ENCODE assay signal across 10 cellular contexts in the genomic region with DNA sequence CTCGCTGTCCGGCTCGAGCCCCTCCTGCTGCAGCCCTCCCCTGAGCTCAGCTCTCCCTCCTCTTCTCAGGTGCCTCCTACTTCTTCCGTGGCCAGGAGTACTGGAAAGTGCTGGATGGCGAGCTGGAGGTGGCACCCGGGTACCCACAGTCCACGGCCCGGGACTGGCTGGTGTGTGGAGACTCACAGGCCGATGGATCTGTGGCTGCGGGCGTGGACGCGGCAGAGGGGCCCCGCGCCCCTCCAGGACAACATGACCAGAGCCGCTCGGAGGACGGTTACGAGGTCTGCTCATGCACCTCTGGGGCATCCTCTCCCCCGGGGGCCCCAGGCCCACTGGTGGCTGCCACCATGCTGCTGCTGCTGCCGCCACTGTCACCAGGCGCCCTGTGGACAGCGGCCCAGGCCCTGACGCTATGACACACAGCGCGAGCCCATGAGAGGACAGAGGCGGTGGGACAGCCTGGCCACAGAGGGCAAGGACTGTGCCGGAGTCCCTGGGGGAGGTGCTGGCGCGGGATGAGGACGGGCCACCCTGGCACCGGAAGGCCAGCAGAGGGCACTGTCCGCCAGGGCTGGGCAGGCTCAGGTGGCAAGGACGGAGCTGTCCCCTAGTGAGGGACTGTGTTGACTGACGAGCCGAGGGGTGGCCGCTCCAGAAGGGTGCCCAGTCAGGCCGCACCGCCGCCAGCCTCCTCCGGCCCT. TPM values are rescaled to one million over a fixed set of nuclear protein-coding genes. Genes with fewer than 3 reads are reported as not detected.
A peak's percentile ranks its signal among the peaks of the same experiment; 100 is the strongest.
DNase-seq lines count a peak whose midpoint lies in the region; ATAC-seq and TF ChIP-seq lines count a peak whose summit lies in the region.
"Had no signal": no experiment of that assay in that cellular context is flagged by ENCODE, and none has a peak within 500 bp of the region (broad histone marks: within the 10 kb centered on the region; RNA-seq: fewer than 3 reads in every experiment).

No MANE protein-coding gene starts in this region.

- no peaks in the 10 kb centered on the region for H3K36me3 Mint-ChIP-seq in activated T-cell treated with anti-CD3 and anti-CD28 coated beads, Interleukin-2, amount 50 U/mL, for 72 hours (ENCODE audit: insufficient read depth in 2 of 2)
- H3K36me3 Mint-ChIP-seq in activated T-cell treated with anti-CD3 and anti-CD28 coated beads, Interleukin-2, amount 50 U/mL, for 4 hours (ENCODE audit: insufficient read depth) = no peaks in the 10 kb centered on the region
- peaks cover 0 to 1% (median 0%) of the 10 kb centered on the region in 3 donors for H3K36me3 Mint-ChIP-seq in immature natural killer cell

- H3K4me1 Mint-ChIP-seq in activated T-cell treated with anti-CD3 and anti-CD28 coated beads, Interleukin-2, amount 50 U/mL, for 72 hours (ENCODE audit: low read depth) = no peaks in the 10 kb centered on the region
- H3K4me1 Mint-ChIP-seq in activated T-cell treated with anti-CD3 and anti-CD28 coated beads, Interleukin-2, amount 50 U/mL, for 4 hours (ENCODE audit: low read depth) = no peaks in the 10 kb centered on the region
- H3K4me1 Mint-ChIP-seq in immature natural killer cell = no peaks in the 10 kb centered on the region

- ATAC-seq in activated T-cell treated with anti-CD3 and anti-CD28 coated beads, Interleukin-2, amount 50 U/mL, for 72 hours (replicated peaks in 1 of 2) = peak; percentile 68 to 76
- ATAC-seq in activated T-cell treated with anti-CD3 and anti-CD28 coated beads, Interleukin-2, amount 50 U/mL, for 4 hours = no peak
- peak; percentile 41; the same call in 2 of the 3 replicates for ATAC-seq in RWPE2 (ENCODE audit: low read depth)
- peak; percentile 63 for ATAC-seq in gastroesophageal sphincter
- no peak for ATAC-seq in HG03095 (IDR thresholded peaks at IDR 0.05; ENCODE audit: unreplicated experiment)
- ATAC-seq: SK-N-SH treated with all-trans-retinoic acid at 6 μM for 48 hours had no signal

- TF ChIP-seq CTCF in RWPE2 (IDR thresholded peaks at IDR 0.05; ENCODE audit: poor library complexity, severe bottlenecking) = peak; percentile 48
- peak in 3 of 4 experiments; percentile 62 to 95 (median 63) for TF ChIP-seq CTCF in gastroesophageal sphincter (IDR thresholded peaks at IDR 0.05)
- peak; percentile 28 to 53 (median 44) for TF ChIP-seq CTCF in testis (IDR thresholded peaks at IDR 0.05)

- DNase-seq in activated T-cell treated with anti-CD3 and anti-CD28 coated beads, Interleukin-2, amount 50 U/mL, for 72 hours = peak; percentile 41 to 44
- DNase-seq in activated T-cell treated with anti-CD3 and anti-CD28 coated beads, Interleukin-2, amount 50 U/mL, for 4 hours = no peak
- DNase-seq in RWPE2 (ENCODE audit: low spot score) = no peak
- no peak for DNase-seq in testis
- no peak for DNase-seq in immature natural killer cell
- DNase-seq in effector CD8-positive, alpha-beta T cell (lab: John Stamatoyannopoulos, UW) = no peak
- DNase-seq: central memory CD4-positive, alpha-beta T cell had no signal

- no CpG with 5 or more reads among the region's 41 CpGs for WGBS in gastroesophageal sphincter (ENCODE audit: low coverage in 1 of 2), 2 donors
- 86 to 89% methylated on average over 12 to 30 of the region's 41 CpGs for WGBS in testis, 2 donors

- no peak overlapping the region for H3K27ac Mint-ChIP-seq in activated T-cell treated with anti-CD3 and anti-CD28 coated beads, Interleukin-2, amount 50 U/mL, for 72 hours
- H3K27ac Mint-ChIP-seq in immature natural killer cell = no peak overlapping the region

- H3K27ac ChIP-seq in RWPE2 (ENCODE audit: poor library complexity, severe bottlenecking) = no peak overlapping the region
- no peak overlapping the region for H3K27ac ChIP-seq in gastroesophageal sphincter
- no peak overlapping the region for H3K27ac ChIP-seq in testis

- H3K9me3 ChIP-seq in RWPE2 (ENCODE audit: severe bottlenecking) (no peaks in the 10 kb centered on the region), gastroesophageal sphincter (no peaks in the 10 kb centered on the region), testis (no peaks in the 10 kb centered on the region)

- H3K27me3 ChIP-seq in RWPE2 (ENCODE audit: insufficient read depth, poor library complexity, severe bottlenecking) (no peaks in the 10 kb centered on the region), gastroesophageal sphincter (peaks cover 50% of the 10 kb centered on the region), testis (no peaks in the 10 kb centered on the region)

- H3K4me1 ChIP-seq in RWPE2 (ENCODE audit: insufficient read depth, poor library complexity, severe bottlenecking) = no peaks in the 10 kb centered on the region
- H3K4me1 ChIP-seq in gastroesophageal sphincter = no peaks in the 10 kb centered on the region
- no peaks in the 10 kb centered on the region for H3K4me1 ChIP-seq in testis

- no peak for TF ChIP-seq POLR2A in gastroesophageal sphincter (IDR thresholded peaks at IDR 0.05)
- TF ChIP-seq POLR2A in testis (IDR thresholded peaks at IDR 0.05) = no peak

- intact Hi-C loops in testis (cut with DNase I; ENCODE audit: low total_unique reads) = no loop called here

- H3K9me3 Mint-ChIP-seq in activated T-cell treated with anti-CD3 and anti-CD28 coated beads, Interleukin-2, amount 50 U/mL, for 72 hours = no peaks in the 10 kb centered on the region
- H3K9me3 Mint-ChIP-seq in activated T-cell treated with anti-CD3 and anti-CD28 coated beads, Interleukin-2, amount 50 U/mL, for 4 hours = no peaks in the 10 kb centered on the region
- H3K9me3 Mint-ChIP-seq in immature natural killer cell = no peaks in the 10 kb centered on the region

- H3K27me3 Mint-ChIP-seq in activated T-cell treated with anti-CD3 and anti-CD28 coated beads, Interleukin-2, amount 50 U/mL, for 72 hours (ENCODE audit: low read depth) = no peaks in the 10 kb centered on the region
- H3K27me3 Mint-ChIP-seq in activated T-cell treated with anti-CD3 and anti-CD28 coated beads, Interleukin-2, amount 50 U/mL, for 4 hours (ENCODE audit: low read depth) = no peaks in the 10 kb centered on the region
- peaks cover 0 to 2% (median under 1%) of the 10 kb centered on the region in 3 donors for H3K27me3 Mint-ChIP-seq in immature natural killer cell (ENCODE audit: low read depth in 3 of 3)

- H3K4me3 ChIP-seq in RWPE2 (ENCODE audit: severe bottlenecking) (no peak overlapping the region), gastroesophageal sphincter (no peak overlapping the region), testis (no peak overlapping the region)

- H3K4me3 Mint-ChIP-seq in activated T-cell treated with anti-CD3 and anti-CD28 coated beads, Interleukin-2, amount 50 U/mL, for 72 hours = no peak overlapping the region
- no peak overlapping the region for H3K4me3 Mint-ChIP-seq in activated T-cell treated with anti-CD3 and anti-CD28 coated beads, Interleukin-2, amount 50 U/mL, for 4 hours
- H3K4me3 Mint-ChIP-seq in immature natural killer cell = no peak overlapping the region

- H3K36me3 ChIP-seq in RWPE2 (ENCODE audit: low read depth) (peaks cover 3% of the 10 kb centered on the region; the same call in 1 of the 2 replicates), gastroesophageal sphincter (peaks cover 0 to under 1% of the 10 kb centered on the region in 2 donors), testis (ENCODE audit: low read depth, missing control alignments) (no peaks in the 10 kb centered on the region)

- no peak for TF ChIP-seq EP300 in gastroesophageal sphincter (IDR thresholded peaks at IDR 0.05)

RNA-seq across cellular contexts. Expression of a gene that starts 22.8 kb away (rescaled TPM):
- not detected for total RNA-seq in activated T-cell treated with anti-CD3 and anti-CD28 coated beads, Interleukin-2, amount 50 U/mL, for 72 hours
- total RNA-seq in activated T-cell treated with anti-CD3 and anti-CD28 coated beads, Interleukin-2, amount 50 U/mL, for 4 hours = under 1 TPM; 0.28 to 0.92 (median 0.46) TPM
- total RNA-seq in gastroesophageal sphincter = 1 to 10 TPM; 2.0 to 7.0 (median 4.5) TPM
- 10 to 100 TPM; 16.1 to 23.3 TPM for total RNA-seq in testis
- 13.2 TPM for polyA plus RNA-seq in testis (ENCODE audit: insufficient read depth, low read depth, low replicate concordance)
- polyA plus RNA-seq in immature natural killer cell = under 1 TPM in 1 of 3 donors, not detected in 2; 0.72 TPM

RNA-seq across cellular contexts. Expression of a gene that starts 43.4 kb away (rescaled TPM):
- total RNA-seq in activated T-cell treated with anti-CD3 and anti-CD28 coated beads, Interleukin-2, amount 50 U/mL, for 72 hours = 10 to 100 TPM; 29.8 to 31.2 TPM
- total RNA-seq in activated T-cell treated with anti-CD3 and anti-CD28 coated beads, Interleukin-2, amount 50 U/mL, for 4 hours = 10 to 100 TPM; 16.3 to 17.9 (median 16.7) TPM
- total RNA-seq in gastroesophageal sphincter (10 to 100 TPM; 10.0 to 34.2 (median 21.8) TPM), testis (10 to 100 TPM; 49.9 to 53.5 TPM)
- polyA plus RNA-seq in testis (ENCODE audit: insufficient read depth, low read depth, low replicate concordance) (29.2 TPM), immature natural killer cell (1 to 10 TPM in 1 of 3 donors, under 1 TPM in 1, not detected in 1; 0.36 to 1.2 TPM)

Comparison
In these comparisons a context has a peak if more than half of its experiments do, and no peak if none do; other contexts are left out.
1. ATAC-seq: peak in activated T-cell treated with anti-CD3 and anti-CD28 coated beads, Interleukin-2, amount 50 U/mL, for 72 hours (2 of 2), RWPE2 (single experiment) and gastroesophageal sphincter (single experiment); none in activated T-cell treated with anti-CD3 and anti-CD28 coated beads, Interleukin-2, amount 50 U/mL, for 4 hours (0 of 2) and HG03095 (single experiment).
2. DNase-seq: peak in activated T-cell treated with anti-CD3 and anti-CD28 coated beads, Interleukin-2, amount 50 U/mL, for 72 hours (2 of 2); none in activated T-cell treated with anti-CD3 and anti-CD28 coated beads, Interleukin-2, amount 50 U/mL, for 4 hours (single experiment), RWPE2 (single experiment), testis (single experiment), immature natural killer cell (0 of 3) and effector CD8-positive, alpha-beta T cell (single experiment).
3. Peak in every context shown above with its lines, with median percentiles within 50 percentile points of each other: CTCF ChIP-seq.